ENCODE assay signal across 31 cellular contexts in the genomic region with DNA sequence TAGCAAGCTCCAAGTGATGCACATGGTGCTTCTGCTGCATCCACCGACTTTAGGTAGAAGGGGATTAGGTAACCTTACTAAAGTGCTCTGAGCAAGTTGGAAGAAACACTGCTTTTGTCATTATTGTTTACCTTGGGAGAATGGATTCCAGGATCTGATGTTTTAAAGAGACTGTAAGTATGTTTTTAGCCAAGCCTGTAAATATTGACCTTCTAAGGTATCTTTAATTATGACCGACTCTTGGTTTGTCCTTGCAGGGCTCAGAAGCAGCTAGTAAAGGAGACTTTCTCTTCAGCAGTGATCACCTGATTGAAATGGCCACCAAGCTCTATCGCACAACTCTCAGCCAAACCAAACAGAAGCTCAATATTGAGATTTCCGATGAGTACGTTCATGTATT.
"Had no signal": no experiment of that assay in that cellular context is flagged by ENCODE, and none has a peak within 500 bp of the region (broad histone marks: within the 10 kb centered on the region; RNA-seq: fewer than 3 reads in every experiment).

No MANE protein-coding gene starts in this region.

- H3K27ac ChIP-seq: brain microvascular endothelial cell, cardiac muscle cell, RWPE1, SJCRH30, SK-N-MC had no signal

- H3K9me3 Mint-ChIP-seq: activated CD4-positive, alpha-beta T cell treated with anti-CD3 and anti-CD28 coated beads, Interleukin-2, amount 10 ng/mL, durations not matched to agents 7 days and 5 days; activated naive CD4-positive, alpha-beta T cell treated with anti-CD3 and anti-CD28 coated beads for 36 hours; activated naive CD8-positive, alpha-beta T cell treated with anti-CD3 and anti-CD28 coated beads, Interleukin-2, amount 50 U/mL, for 24 hours; activated T-cell treated with anti-CD3 and anti-CD28 coated beads, Interleukin-2, amount 50 U/mL, for 24 hours; central memory CD8-positive, alpha-beta T cell; WTC11 had no signal

- H3K27me3 Mint-ChIP-seq: activated CD4-positive, alpha-beta T cell treated with anti-CD3 and anti-CD28 coated beads, Interleukin-2, amount 10 ng/mL, durations not matched to agents 7 days and 5 days; activated naive CD8-positive, alpha-beta T cell; activated naive CD8-positive, alpha-beta T cell treated with anti-CD3 and anti-CD28 coated beads, Interleukin-2, amount 50 U/mL, for 24 hours; activated T-cell treated with anti-CD3 and anti-CD28 coated beads, Interleukin-2, amount 50 U/mL, for 24 hours had no signal

- H3K27me3 ChIP-seq: brain microvascular endothelial cell, cardiac muscle cell, SJCRH30 had no signal

- H3K4me3 Mint-ChIP-seq: activated CD4-positive, alpha-beta T cell treated with anti-CD3 and anti-CD28 coated beads for 36 hours; activated CD4-positive, alpha-beta T cell treated with anti-CD3 and anti-CD28 coated beads, Interleukin-2, amount 10 ng/mL, durations not matched to agents 7 days and 5 days; activated CD8-positive, alpha-beta T cell treated with anti-CD3 and anti-CD28 coated beads, Interleukin-2, amount 10 ng/mL, durations not matched to agents 7 days and 5 days; activated naive CD4-positive, alpha-beta T cell treated with anti-CD3 and anti-CD28 coated beads for 36 hours; activated naive CD8-positive, alpha-beta T cell; activated naive CD8-positive, alpha-beta T cell treated with anti-CD3 and anti-CD28 coated beads, Interleukin-2, amount 50 U/mL, for 24 hours; activated T-cell treated with anti-CD3 and anti-CD28 coated beads, Interleukin-2, amount 50 U/mL, for 24 hours; central memory CD8-positive, alpha-beta T cell; WTC11 had no signal

- H3K4me3 ChIP-seq: cardiac muscle cell, SJCRH30, SK-N-MC had no signal

- H3K4me1 Mint-ChIP-seq: activated CD4-positive, alpha-beta T cell treated with anti-CD3 and anti-CD28 coated beads for 36 hours; activated CD4-positive, alpha-beta T cell treated with anti-CD3 and anti-CD28 coated beads, Interleukin-2, amount 10 ng/mL, durations not matched to agents 7 days and 5 days; central memory CD8-positive, alpha-beta T cell; WTC11 had no signal

- H3K9me3 ChIP-seq: SJCRH30 had no signal

- H3K27ac Mint-ChIP-seq: activated CD4-positive, alpha-beta T cell treated with anti-CD3 and anti-CD28 coated beads for 36 hours; activated CD4-positive, alpha-beta T cell treated with anti-CD3 and anti-CD28 coated beads, Interleukin-2, amount 10 ng/mL, durations not matched to agents 7 days and 5 days; activated CD8-positive, alpha-beta T cell treated with anti-CD3 and anti-CD28 coated beads, Interleukin-2, amount 10 ng/mL, durations not matched to agents 7 days and 5 days; activated naive CD4-positive, alpha-beta T cell treated with anti-CD3 and anti-CD28 coated beads for 36 hours; activated naive CD8-positive, alpha-beta T cell; activated naive CD8-positive, alpha-beta T cell treated with anti-CD3 and anti-CD28 coated beads, Interleukin-2, amount 50 U/mL, for 24 hours; activated T-cell treated with anti-CD3 and anti-CD28 coated beads, Interleukin-2, amount 50 U/mL, for 24 hours; WTC11 had no signal

- DNase-seq: activated CD4-positive, alpha-beta T cell treated with anti-CD3 and anti-CD28 coated beads for 36 hours; activated CD4-positive, alpha-beta T cell treated with anti-CD3 and anti-CD28 coated beads, Interleukin-2, amount 10 ng/mL, durations not matched to agents 7 days and 5 days; activated CD4-positive, alpha-beta T cell treated with anti-CD3 and anti-CD28 coated beads, Interleukin-2, amount 50 U/mL, for 48 hours; activated CD8-positive, alpha-beta T cell treated with anti-CD3 and anti-CD28 coated beads, Interleukin-2, amount 10 ng/mL, durations not matched to agents 7 days and 5 days; activated gamma-delta T cell treated with Interleukin-2 at 50 U/mL for 16 hours; activated naive CD4-positive, alpha-beta T cell treated with anti-CD3 and anti-CD28 coated beads for 36 hours; activated naive CD8-positive, alpha-beta T cell treated with anti-CD3 and anti-CD28 coated beads, Interleukin-2, amount 50 U/mL, for 24 hours; activated T-cell treated with anti-CD3 and anti-CD28 coated beads, Interleukin-2, amount 50 U/mL, for 24 hours; anterior cingulate cortex; brain microvascular endothelial cell; NCI-H1092 treated with DMSO at 0.1 percent for 48 hours; NCI-H1417; NCI-H146; NCI-H187; NCI-H2029 treated with DMSO at 0.1 percent for 48 hours; NCI-H2107; NCI-H2171; NCI-H510A; NCI-H526; NCI-H748 treated with DMSO at 0.1 percent for 48 hours; NK-92 treated with Interleukin-12 subunit alpha and Interleukin-12 subunit beta, amount 100 ng/mL, for 24 hours; PC-3; Right ventricle myocardium superior; SJCRH30; T1000 had no signal

- H3K4me1 ChIP-seq: SJCRH30 had no signal

- ATAC-seq: activated CD4-positive, alpha-beta T cell treated with anti-CD3 and anti-CD28 coated beads for 36 hours; activated CD8-positive, alpha-beta T cell treated with anti-CD3 and anti-CD28 coated beads, Interleukin-2, amount 10 ng/mL, durations not matched to agents 7 days and 5 days; activated naive CD8-positive, alpha-beta T cell treated with anti-CD3 and anti-CD28 coated beads, Interleukin-2, amount 50 U/mL, for 24 hours; WTC11 had no signal
